Comparison of ENCODE assay signal across 38 cellular contexts in the genomic region with DNA sequence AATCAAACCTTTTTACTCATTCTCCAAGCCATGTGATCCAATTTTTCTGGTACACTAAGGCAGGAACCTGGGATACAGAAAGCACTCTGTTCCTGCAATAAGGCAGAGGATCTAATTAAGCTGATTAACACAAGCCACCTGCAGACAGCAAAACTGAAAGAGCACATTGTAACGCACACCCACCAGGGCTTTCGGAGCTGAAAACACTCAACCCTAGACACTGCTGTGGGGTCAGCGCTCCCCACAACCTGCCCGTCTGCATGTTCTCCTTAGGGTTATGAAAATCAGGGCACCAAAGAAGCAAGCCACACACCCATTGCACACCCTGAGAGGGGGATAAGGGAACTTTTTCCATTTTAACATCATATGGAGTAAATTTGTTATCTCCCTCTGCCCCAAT.
"Had no signal": no experiment of that assay in that cellular context is flagged by ENCODE, and none has a peak within 500 bp of the region (broad histone marks: within the 10 kb centered on the region; RNA-seq: fewer than 3 reads in every experiment).

No MANE protein-coding gene starts in this region.

- H3K27ac ChIP-seq: ascending aorta, cardiac muscle cell, colonic mucosa, VCaP had no signal

- H3K27me3 Mint-ChIP-seq: activated CD4-positive, alpha-beta memory T cell treated with anti-CD3 and anti-CD28 coated beads, Interleukin-2, amount 10 ng/mL, durations not matched to agents 7 days and 5 days; activated CD4-positive, alpha-beta T cell treated with anti-CD3 and anti-CD28 coated beads for 36 hours; activated CD4-positive, alpha-beta T cell treated with anti-CD3 and anti-CD28 coated beads, Interleukin-2, amount 10 ng/mL, durations not matched to agents 7 days and 5 days; activated CD8-positive, alpha-beta memory T cell treated with anti-CD3 and anti-CD28 coated beads, Interleukin-2, amount 10 ng/mL, durations not matched to agents 7 days and 5 days; activated naive CD4-positive, alpha-beta T cell treated with anti-CD3 and anti-CD28 coated beads, Interleukin-2, amount 10 ng/mL, durations not matched to agents 7 days and 5 days; activated naive CD4-positive, alpha-beta T cell treated with anti-CD3 and anti-CD28 coated beads, Interleukin-2, amount 50 U/mL, for 24 hours; activated naive CD8-positive, alpha-beta T cell; activated naive CD8-positive, alpha-beta T cell treated with anti-CD3 and anti-CD28 coated beads, Interleukin-2, amount 10 ng/mL, durations not matched to agents 7 days and 5 days; activated naive CD8-positive, alpha-beta T cell treated with anti-CD3 and anti-CD28 coated beads, Interleukin-2, amount 50 U/mL, for 24 hours; central memory CD8-positive, alpha-beta T cell had no signal

- H3K27ac Mint-ChIP-seq: activated CD4-positive, alpha-beta memory T cell treated with anti-CD3 and anti-CD28 coated beads, Interleukin-2, amount 10 ng/mL, durations not matched to agents 7 days and 5 days; activated CD4-positive, alpha-beta T cell treated with anti-CD3 and anti-CD28 coated beads for 36 hours; activated CD4-positive, alpha-beta T cell treated with anti-CD3 and anti-CD28 coated beads, Interleukin-2, amount 10 ng/mL, durations not matched to agents 7 days and 5 days; activated CD8-positive, alpha-beta memory T cell treated with anti-CD3 and anti-CD28 coated beads, Interleukin-2, amount 10 ng/mL, durations not matched to agents 7 days and 5 days; activated CD8-positive, alpha-beta T cell treated with anti-CD3 and anti-CD28 coated beads, Interleukin-2, amount 10 ng/mL, durations not matched to agents 7 days and 5 days; activated naive CD4-positive, alpha-beta T cell treated with anti-CD3 and anti-CD28 coated beads, Interleukin-2, amount 10 ng/mL, durations not matched to agents 7 days and 5 days; activated naive CD4-positive, alpha-beta T cell treated with anti-CD3 and anti-CD28 coated beads, Interleukin-2, amount 50 U/mL, for 24 hours; activated naive CD8-positive, alpha-beta T cell; activated naive CD8-positive, alpha-beta T cell treated with anti-CD3 and anti-CD28 coated beads, Interleukin-2, amount 10 ng/mL, durations not matched to agents 7 days and 5 days; activated T-helper 2 cell treated with anti-CD3 and anti-CD28 coated beads, Interferon-gamma antibody, Interleukin-2, Interleukin-4, amounts not matched to agents 10 μg/mL and 5 μg/mL and 100 μg/mL, durations not matched to agents 14 hours and 24 hours and 36 hours; brain; T-helper 1 cell treated with Interleukin-12 subunit alpha and Interleukin-12 subunit beta and Interleukin-4 antibody, amounts not matched to agents 30 μg/mL and 1 μg/mL, for 36 hours; T-helper 2 cell treated with Interferon-gamma antibody and Interleukin-4, amounts not matched to agents 5 μg/mL and 100 μg/mL, for 36 hours; WTC11 had no signal

- H3K4me3 ChIP-seq: ascending aorta, cardiac muscle cell, colonic mucosa had no signal

- H3K4me1 Mint-ChIP-seq: activated CD4-positive, alpha-beta memory T cell treated with anti-CD3 and anti-CD28 coated beads, Interleukin-2, amount 10 ng/mL, durations not matched to agents 7 days and 5 days; activated CD4-positive, alpha-beta T cell treated with anti-CD3 and anti-CD28 coated beads for 36 hours; activated CD4-positive, alpha-beta T cell treated with anti-CD3 and anti-CD28 coated beads, Interleukin-2, amount 10 ng/mL, durations not matched to agents 7 days and 5 days; activated CD8-positive, alpha-beta memory T cell treated with anti-CD3 and anti-CD28 coated beads, Interleukin-2, amount 10 ng/mL, durations not matched to agents 7 days and 5 days; activated naive CD4-positive, alpha-beta T cell treated with anti-CD3 and anti-CD28 coated beads, Interleukin-2, amount 10 ng/mL, durations not matched to agents 7 days and 5 days; activated naive CD4-positive, alpha-beta T cell treated with anti-CD3 and anti-CD28 coated beads, Interleukin-2, amount 50 U/mL, for 24 hours; activated naive CD8-positive, alpha-beta T cell treated with anti-CD3 and anti-CD28 coated beads, Interleukin-2, amount 10 ng/mL, durations not matched to agents 7 days and 5 days; activated naive CD8-positive, alpha-beta T cell treated with anti-CD3 and anti-CD28 coated beads, Interleukin-2, amount 50 U/mL, for 24 hours; brain; central memory CD8-positive, alpha-beta T cell; WTC11 had no signal

- H3K9me3 Mint-ChIP-seq: activated naive CD4-positive, alpha-beta T cell treated with anti-CD3 and anti-CD28 coated beads, Interleukin-2, amount 50 U/mL, for 24 hours; activated T-helper 2 cell treated with anti-CD3 and anti-CD28 coated beads, Interferon-gamma antibody, Interleukin-2, Interleukin-4, amounts not matched to agents 10 μg/mL and 5 μg/mL and 100 μg/mL, durations not matched to agents 14 hours and 24 hours and 36 hours; brain; T-helper 1 cell treated with Interleukin-12 subunit alpha and Interleukin-12 subunit beta and Interleukin-4 antibody, amounts not matched to agents 30 μg/mL and 1 μg/mL, for 36 hours; WTC11 had no signal

- H3K4me3 Mint-ChIP-seq: activated CD4-positive, alpha-beta memory T cell treated with anti-CD3 and anti-CD28 coated beads, Interleukin-2, amount 10 ng/mL, durations not matched to agents 7 days and 5 days; activated CD4-positive, alpha-beta T cell treated with anti-CD3 and anti-CD28 coated beads for 36 hours; activated CD4-positive, alpha-beta T cell treated with anti-CD3 and anti-CD28 coated beads, Interleukin-2, amount 10 ng/mL, durations not matched to agents 7 days and 5 days; activated CD8-positive, alpha-beta memory T cell treated with anti-CD3 and anti-CD28 coated beads, Interleukin-2, amount 10 ng/mL, durations not matched to agents 7 days and 5 days; activated CD8-positive, alpha-beta T cell treated with anti-CD3 and anti-CD28 coated beads, Interleukin-2, amount 10 ng/mL, durations not matched to agents 7 days and 5 days; activated naive CD4-positive, alpha-beta T cell treated with anti-CD3 and anti-CD28 coated beads, Interleukin-2, amount 10 ng/mL, durations not matched to agents 7 days and 5 days; activated naive CD4-positive, alpha-beta T cell treated with anti-CD3 and anti-CD28 coated beads, Interleukin-2, amount 50 U/mL, for 24 hours; activated naive CD8-positive, alpha-beta T cell; activated naive CD8-positive, alpha-beta T cell treated with anti-CD3 and anti-CD28 coated beads, Interleukin-2, amount 10 ng/mL, durations not matched to agents 7 days and 5 days; activated naive CD8-positive, alpha-beta T cell treated with anti-CD3 and anti-CD28 coated beads, Interleukin-2, amount 50 U/mL, for 24 hours; activated T-cell treated with anti-CD3 and anti-CD28 coated beads, Interleukin-2, amount 50 U/mL, for 4 hours; brain; central memory CD8-positive, alpha-beta T cell; T-helper 1 cell treated with Interleukin-12 subunit alpha and Interleukin-12 subunit beta and Interleukin-4 antibody, amounts not matched to agents 30 μg/mL and 1 μg/mL, for 36 hours; T-helper 2 cell treated with Interferon-gamma antibody and Interleukin-4, amounts not matched to agents 5 μg/mL and 100 μg/mL, for 36 hours; WTC11 had no signal

- DNase-seq: activated CD4-positive, alpha-beta memory T cell treated with anti-CD3 and anti-CD28 coated beads, Interleukin-2, amount 10 ng/mL, durations not matched to agents 7 days and 5 days; activated CD4-positive, alpha-beta T cell treated with anti-CD3 and anti-CD28 coated beads for 1 hour; activated CD4-positive, alpha-beta T cell treated with anti-CD3 and anti-CD28 coated beads for 36 hours; activated CD4-positive, alpha-beta T cell treated with anti-CD3 and anti-CD28 coated beads for 48 hours; activated CD4-positive, alpha-beta T cell treated with anti-CD3 and anti-CD28 coated beads, Interleukin-2, amount 10 ng/mL, durations not matched to agents 7 days and 5 days; activated CD4-positive, alpha-beta T cell treated with anti-CD3 and anti-CD28 coated beads, Interleukin-2, amount 50 U/mL, for 48 hours; activated CD4-positive, CD25-positive, alpha-beta regulatory T cell; activated CD8-positive, alpha-beta memory T cell treated with anti-CD3 and anti-CD28 coated beads for 24 hours; activated CD8-positive, alpha-beta memory T cell treated with anti-CD3 and anti-CD28 coated beads, Interleukin-2, amount 10 ng/mL, durations not matched to agents 7 days and 5 days; activated CD8-positive, alpha-beta T cell treated with anti-CD3 and anti-CD28 coated beads, Interleukin-2, amount 10 ng/mL, durations not matched to agents 7 days and 5 days; activated effector memory CD4-positive, alpha-beta T cell treated with Interleukin-2 at 50 U/mL for 16 hours; activated gamma-delta T cell; activated naive CD4-positive, alpha-beta T cell treated with anti-CD3 and anti-CD28 coated beads, Interleukin-2, amount 10 ng/mL, durations not matched to agents 7 days and 5 days; activated naive CD4-positive, alpha-beta T cell treated with Interleukin-2 at 50 U/mL for 16 hours; activated naive CD8-positive, alpha-beta T cell treated with anti-CD3 and anti-CD28 coated beads, Interleukin-2, amount 10 ng/mL, durations not matched to agents 7 days and 5 days; activated naive CD8-positive, alpha-beta T cell treated with anti-CD3 and anti-CD28 coated beads, Interleukin-2, amount 50 U/mL, for 24 hours; activated T-cell treated with anti-CD3 and anti-CD28 coated beads for 4 hours; activated T-cell treated with anti-CD3 and anti-CD28 coated beads, Interleukin-2, amount 50 U/mL, for 1 hour; activated T-cell treated with anti-CD3 and anti-CD28 coated beads, Interleukin-2, amount 50 U/mL, for 4 hours; amygdala; anterior cingulate cortex; caudate nucleus; cerebellar nuclear complex; colonic mucosa; T-helper 2 cell; T-helper 9 cell had no signal

- H3K4me1 ChIP-seq: ascending aorta, colonic mucosa had no signal

- H3K36me3 ChIP-seq: ascending aorta, cardiac muscle cell, colonic mucosa had no signal

- H3K9me3 ChIP-seq: ascending aorta, colonic mucosa had no signal

- H3K36me3 Mint-ChIP-seq: activated CD8-positive, alpha-beta memory T cell treated with anti-CD3 and anti-CD28 coated beads, Interleukin-2, amount 10 ng/mL, durations not matched to agents 7 days and 5 days; activated naive CD4-positive, alpha-beta T cell treated with anti-CD3 and anti-CD28 coated beads, Interleukin-2, amount 10 ng/mL, durations not matched to agents 7 days and 5 days; activated naive CD4-positive, alpha-beta T cell treated with anti-CD3 and anti-CD28 coated beads, Interleukin-2, amount 50 U/mL, for 24 hours; activated naive CD8-positive, alpha-beta T cell; activated naive CD8-positive, alpha-beta T cell treated with anti-CD3 and anti-CD28 coated beads, Interleukin-2, amount 10 ng/mL, durations not matched to agents 7 days and 5 days; brain; WTC11 had no signal

- H3K27me3 ChIP-seq: ascending aorta, cardiac muscle cell, colonic mucosa had no signal

- ATAC-seq: activated CD4-positive, alpha-beta T cell treated with anti-CD3 and anti-CD28 coated beads for 36 hours; activated CD4-positive, CD25-positive, alpha-beta regulatory T cell treated with anti-CD3 and anti-CD28 coated beads, Interleukin-2, amount 50 U/mL, for 24 hours; activated CD8-positive, alpha-beta memory T cell treated with anti-CD3 and anti-CD28 coated beads, Interleukin-2, amount 10 ng/mL, durations not matched to agents 7 days and 5 days; activated CD8-positive, alpha-beta T cell treated with anti-CD3 and anti-CD28 coated beads, Interleukin-2, amount 10 ng/mL, durations not matched to agents 7 days and 5 days; activated naive CD8-positive, alpha-beta T cell treated with anti-CD3 and anti-CD28 coated beads, Interleukin-2, amount 50 U/mL, for 24 hours; activated T-cell treated with anti-CD3 and anti-CD28 coated beads, Interleukin-2, amount 50 U/mL, for 4 hours; WTC11 had no signal
